21 cellular contexts compared by ENCODE assay signal in genomic region chr5:157533011-157533481, GRCh38. TPM values are rescaled to one million over a fixed set of nuclear protein-coding genes. Genes with fewer than 3 reads are reported as not detected.
DNase-seq lines count a peak whose midpoint lies in the region; ATAC-seq and TF ChIP-seq lines count a peak whose summit lies in the region.
"Had no signal": no experiment of that assay in that cellular context is flagged by ENCODE, and none has a peak within 500 bp of the region (broad histone marks: within the 10 kb centered on the region; RNA-seq: fewer than 3 reads in every experiment).

No MANE protein-coding gene starts in this region.

- no peak for TF ChIP-seq POLR2A in stomach (IDR thresholded peaks at IDR 0.05)

- H3K36me3 ChIP-seq in mucosa of descending colon (ENCODE audit: low read depth) (no peaks in the 10 kb centered on the region), stomach (peaks cover 0 to 28% (median 11%) of the 10 kb centered on the region in 4 donors)
- H3K36me3 ChIP-seq: pancreas, thyroid gland had no signal

- intact Hi-C loops in mucosa of descending colon (cut with DNase I, micrococcal nuclease) (no loop called here), stomach (cut with DNase I; ENCODE audit: low total_unique reads) (no loop called here)

- H3K27me3 ChIP-seq in stomach, result no peaks in the 10 kb centered on the region
- H3K27me3 ChIP-seq: pancreas, spleen, thyroid gland had no signal

- H3K27ac Mint-ChIP-seq in T-helper 1 cell treated with Interleukin-12 subunit alpha and Interleukin-12 subunit beta and Interleukin-4 antibody, amounts not matched to agents 30 μg/mL and 1 μg/mL, for 36 hours, result peak overlapping the region; percentile 26
- no peak overlapping the region for H3K27ac Mint-ChIP-seq in endothelial cell (ENCODE audit: unreplicated experiment)
- H3K27ac Mint-ChIP-seq: activated T-helper 2 cell treated with anti-CD3 and anti-CD28 coated beads, Interferon-gamma antibody, Interleukin-2, Interleukin-4, amounts not matched to agents 10 μg/mL and 5 μg/mL and 100 μg/mL, durations not matched to agents 14 hours and 24 hours and 36 hours had no signal

- peak; percentile 38 for ATAC-seq in mucosa of descending colon
- ATAC-seq: Panc1, pancreas had no signal

- peaks cover 88% of the 10 kb centered on the region for H3K36me3 Mint-ChIP-seq in T-helper 1 cell treated with Interleukin-12 subunit alpha and Interleukin-12 subunit beta and Interleukin-4 antibody, amounts not matched to agents 30 μg/mL and 1 μg/mL, for 36 hours (ENCODE audit: low read depth)
- peaks cover 57% of the 10 kb centered on the region for H3K36me3 Mint-ChIP-seq in endothelial cell (ENCODE audit: low read depth, unreplicated experiment)

- H3K4me1 Mint-ChIP-seq in T-helper 1 cell treated with Interleukin-12 subunit alpha and Interleukin-12 subunit beta and Interleukin-4 antibody, amounts not matched to agents 30 μg/mL and 1 μg/mL, for 36 hours (ENCODE audit: low read depth), result peaks cover 77% of the 10 kb centered on the region
- H3K4me1 Mint-ChIP-seq in endothelial cell (ENCODE audit: unreplicated experiment), result peaks cover 24% of the 10 kb centered on the region

- H3K9me3 ChIP-seq in mucosa of descending colon, result no peaks in the 10 kb centered on the region
- H3K9me3 ChIP-seq in stomach, result no peaks in the 10 kb centered on the region
- H3K9me3 ChIP-seq: pancreas, spleen, thyroid gland had no signal

- no peaks in the 10 kb centered on the region for H3K9me3 Mint-ChIP-seq in T-helper 1 cell treated with Interleukin-12 subunit alpha and Interleukin-12 subunit beta and Interleukin-4 antibody, amounts not matched to agents 30 μg/mL and 1 μg/mL, for 36 hours
- no peaks in the 10 kb centered on the region for H3K9me3 Mint-ChIP-seq in endothelial cell (ENCODE audit: unreplicated experiment)
- H3K9me3 Mint-ChIP-seq: activated T-helper 2 cell treated with anti-CD3 and anti-CD28 coated beads, Interferon-gamma antibody, Interleukin-2, Interleukin-4, amounts not matched to agents 10 μg/mL and 5 μg/mL and 100 μg/mL, durations not matched to agents 14 hours and 24 hours and 36 hours; CD14-positive monocyte had no signal

- WGBS in stomach, 5 donors, result 74 to 81% (median 75%) methylated on average over 7 of the region's 7 CpGs

- H3K27me3 Mint-ChIP-seq in T-helper 1 cell treated with Interleukin-12 subunit alpha and Interleukin-12 subunit beta and Interleukin-4 antibody, amounts not matched to agents 30 μg/mL and 1 μg/mL, for 36 hours (ENCODE audit: low read depth), result no peaks in the 10 kb centered on the region
- H3K27me3 Mint-ChIP-seq in endothelial cell (ENCODE audit: unreplicated experiment), result peaks cover 2% of the 10 kb centered on the region

- TF ChIP-seq CTCF in endothelial cell (IDR thresholded peaks at IDR 0.05; ENCODE audit: unreplicated experiment) (no peak), mucosa of descending colon (IDR thresholded peaks at IDR 0.05) (no peak), stomach (IDR thresholded peaks at IDR 0.05) (no peak)

- peaks cover 8% of the 10 kb centered on the region for H3K4me1 ChIP-seq in mucosa of descending colon (ENCODE audit: low read depth)
- peaks cover 9 to 62% (median 45%) of the 10 kb centered on the region in 4 donors for H3K4me1 ChIP-seq in stomach
- H3K4me1 ChIP-seq: pancreas had no signal

- H3K4me3 Mint-ChIP-seq in T-helper 1 cell treated with Interleukin-12 subunit alpha and Interleukin-12 subunit beta and Interleukin-4 antibody, amounts not matched to agents 30 μg/mL and 1 μg/mL, for 36 hours, result no peak overlapping the region
- H3K4me3 Mint-ChIP-seq in endothelial cell (ENCODE audit: unreplicated experiment), result peak overlapping the region; percentile 42
- H3K4me3 Mint-ChIP-seq: CD14-positive monocyte had no signal

- H3K4me3 ChIP-seq in mucosa of descending colon (no peak overlapping the region), stomach (no peak overlapping the region)
- H3K4me3 ChIP-seq: pancreas, spleen, thyroid gland had no signal

- DNase-seq in T-helper 1 cell (no peak), endothelial cell (ENCODE audit: low spot score) (no peak), mucosa of descending colon (no peak), stomach (no peak), RPMI8226 (no peak), DMS114 treated with DMSO at 0.1 percent for 48 hours (lab: John Stamatoyannopoulos, UW; ENCODE audit: unreplicated experiment) (no peak), mesenteric fat pad (ENCODE audit: low spot score) (no peak)
- DNase-seq: 8988T; activated CD8-positive, alpha-beta memory T cell treated with anti-CD3 and anti-CD28 coated beads for 24 hours; central memory CD4-positive, alpha-beta T cell; DMS53; NCI-H1105 treated with DMSO at 0.1 percent for 48 hours; NCI-H2171 treated with DMSO at 0.1 percent for 48 hours; pancreas; spleen; thyroid gland had no signal

- no peak for TF ChIP-seq EP300 in stomach (IDR thresholded peaks at IDR 0.05)

- peak overlapping the region in 4 of 5 donors; percentile 52 to 85 (median 81) for H3K27ac ChIP-seq in stomach
- H3K27ac ChIP-seq: KMS-11, pancreas, thyroid gland had no signal

RNA-seq across cellular contexts. Expression of gene ADAM19, which starts 42.5 kb away (rescaled TPM):
- total RNA-seq in endothelial cell (ENCODE audit: unreplicated experiment), result 176 TPM
- total RNA-seq in mucosa of descending colon, result 10 to 100 TPM in 1 of 3 donors, 1 to 10 TPM in 2; 6.4 to 32.6 (median 8.9) TPM
- total RNA-seq in stomach, result 10 to 100 TPM in 3 of 5 donors, 1 to 10 TPM in 2; 1.2 to 42.8 (median 13.3) TPM
- polyA plus RNA-seq in stomach, result 1 to 10 TPM; 3.3 to 4.1 (median 3.4) TPM
- 9.4 TPM for total RNA-seq in mesenteric fat pad
